ENCODE assay signal across 33 cellular contexts in the genomic region with DNA sequence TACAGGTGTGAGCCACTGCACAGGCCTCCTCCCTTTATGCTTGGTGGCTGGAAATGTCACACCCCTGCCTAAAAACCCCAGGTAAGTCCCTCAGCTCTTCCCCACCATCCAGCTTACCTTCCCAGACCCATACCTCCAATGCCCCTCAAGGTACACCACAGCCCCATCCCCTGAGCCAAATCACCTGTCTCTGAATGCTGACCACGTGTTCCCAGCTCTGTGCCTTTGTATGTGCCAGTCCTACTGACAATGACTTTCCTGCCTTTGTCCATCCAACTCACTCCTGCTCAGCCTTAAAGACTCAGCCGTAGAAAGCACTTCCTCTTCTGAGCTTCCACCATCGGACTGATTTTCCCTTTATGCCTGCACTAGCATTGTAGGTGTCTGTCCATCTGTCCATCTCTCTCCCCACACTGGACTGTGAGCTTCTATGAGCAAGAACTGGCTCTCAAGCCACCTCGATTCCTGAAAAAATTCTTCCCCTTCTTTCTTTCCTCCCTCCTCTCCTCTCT. TPM values are rescaled to one million over a fixed set of nuclear protein-coding genes. Genes with fewer than 3 reads are reported as not detected.
"Had no signal": no experiment of that assay in that cellular context is flagged by ENCODE, and none has a peak within 500 bp of the region (broad histone marks: within the 10 kb centered on the region; RNA-seq: fewer than 3 reads in every experiment).

No MANE protein-coding gene starts in this region.

- FAIRE-seq: astrocyte, bronchial epithelial cell, colon, TTC549 had no signal

- H3K4me1 ChIP-seq: esophagus muscularis mucosa, foreskin keratinocyte, gastrocnemius medialis had no signal

- ATAC-seq: activated CD4-positive, CD25-positive, alpha-beta regulatory T cell treated with anti-CD3 and anti-CD28 coated beads, Interleukin-2, amount 50 U/mL, for 24 hours; activated CD8-positive, alpha-beta T cell treated with anti-CD3 and anti-CD28 coated beads for 36 hours; activated T-cell treated with anti-CD3 and anti-CD28 coated beads, Interleukin-2, amount 50 U/mL, for 4 hours; activated T-helper 17 cell treated with anti-CD3 and anti-CD28 coated beads, Interleukin-2, amount 50 U/mL, for 72 hours; foreskin keratinocyte; gastrocnemius medialis; heart left ventricle had no signal

- DNase-seq: activated B cell treated with CpG ODN at 0.5 μM for 24 hours; activated CD4-positive, alpha-beta T cell treated with anti-CD3 and anti-CD28 coated beads for 48 hours; activated CD4-positive, alpha-beta T cell treated with anti-CD3 and anti-CD28 coated beads, Interleukin-2, amount 50 U/mL, for 1 hour; activated CD4-positive, alpha-beta T cell treated with anti-CD3 and anti-CD28 coated beads, Interleukin-2, amount 50 U/mL, for 48 hours; activated CD8-positive, alpha-beta memory T cell treated with anti-CD3 and anti-CD28 coated beads for 24 hours; activated CD8-positive, alpha-beta T cell treated with anti-CD3 and anti-CD28 coated beads for 36 hours; activated effector memory CD4-positive, alpha-beta T cell treated with Interleukin-2 at 50 U/mL for 16 hours; activated gamma-delta T cell treated with Interleukin-2 at 50 U/mL for 16 hours; activated naive CD4-positive, alpha-beta T cell treated with anti-CD3 and anti-CD28 coated beads, Interleukin-2, amount 50 U/mL, for 16 hours; activated naive CD4-positive, alpha-beta T cell treated with Interleukin-2 at 50 U/mL for 16 hours; activated T-cell treated with anti-CD3 and anti-CD28 coated beads, Interleukin-2, amount 50 U/mL, for 4 hours; amniotic stem cell; anterior cingulate cortex; brain microvascular endothelial cell; cortex of kidney; effector CD8-positive, alpha-beta T cell; foreskin keratinocyte; gastrocnemius medialis; glutamatergic neuron; heart left ventricle; T-helper 2 cell; WERI-Rb-1 had no signal

- H3K4me3 ChIP-seq: esophagus muscularis mucosa, gastrocnemius medialis, heart left ventricle had no signal

- H3K27ac ChIP-seq: brain microvascular endothelial cell, esophagus muscularis mucosa, foreskin keratinocyte, gastrocnemius medialis, heart left ventricle, WERI-Rb-1 had no signal

- H3K36me3 ChIP-seq: brain microvascular endothelial cell, esophagus muscularis mucosa, gastrocnemius medialis, heart left ventricle, WERI-Rb-1 had no signal

- H3K9me3 ChIP-seq: esophagus muscularis mucosa, gastrocnemius medialis, heart left ventricle had no signal

RNA-seq across cellular contexts. Expression of a gene that starts 40.9 kb away (rescaled TPM):
- total RNA-seq: activated B cell treated with CpG ODN at 0.5 μM for 24 hours; activated CD8-positive, alpha-beta T cell treated with anti-CD3 and anti-CD28 coated beads for 36 hours; activated T-cell treated with anti-CD3 and anti-CD28 coated beads, Interleukin-2, amount 50 U/mL, for 4 hours; activated T-helper 17 cell treated with anti-CD3 and anti-CD28 coated beads, Interleukin-2, amount 50 U/mL, for 72 hours; bronchial epithelial cell; chondrocyte; dermis microvascular lymphatic vessel endothelial cell; epithelial cell of proximal tubule; foreskin keratinocyte; T-helper 1 cell treated with Interleukin-12 subunit alpha and Interleukin-12 subunit beta and Interleukin-4 antibody, amounts not matched to agents 30 ng/mL and 1 ng/mL, for 36 hours had no signal
- polyA plus RNA-seq: foreskin keratinocyte had no signal
